In genomic region chr10:117294039-117294438, GRCh38 we compare ENCODE assay signal across 26 cellular contexts. TPM values are rescaled to one million over a fixed set of nuclear protein-coding genes. Genes with fewer than 3 reads are reported as not detected.
DNase-seq lines count a peak whose midpoint lies in the region; ATAC-seq, FAIRE-seq and TF ChIP-seq lines count a peak whose summit lies in the region.
"Had no signal": no experiment of that assay in that cellular context is flagged by ENCODE, and none has a peak within 500 bp of the region (broad histone marks: within the 10 kb centered on the region; RNA-seq: fewer than 3 reads in every experiment).

No MANE protein-coding gene starts in this region.

- no peaks in the 10 kb centered on the region for H3K9me3 ChIP-seq in K562 (replicated peaks; ENCODE audit: control insufficient read depth, insufficient read depth, low read depth, low read length)
- no peaks in the 10 kb centered on the region for H3K9me3 ChIP-seq in neutrophil
- H3K9me3 ChIP-seq: BE2C had no signal

- BruUV-seq in K562 (replicated peaks; lab: Mats Ljungman, UMichigan), result no TSS peak

- no peak for ATAC-seq in activated T-cell treated with anti-CD3 and anti-CD28 coated beads, Interleukin-2, amount 50 U/mL, for 72 hours (replicated peaks in 1 of 2)
- no peak for ATAC-seq in K562

- no peak for TF ChIP-seq RAD21 in K562 (CRISPR knock-in tag; conservative IDR thresholded peaks at IDR 0.05 in 1 of 2, IDR thresholded peaks at IDR 0.05 in 1 of 2)

- H3K27me3 ChIP-seq in K562 (ENCODE audit: control insufficient read depth in 2 of 2, insufficient read depth in 2 of 2, low read length in 2 of 2), result no peaks in the 10 kb centered on the region
- H3K27me3 ChIP-seq in neutrophil, result no peaks in the 10 kb centered on the region
- H3K27me3 ChIP-seq: BE2C, BLaER1 had no signal

- H3K4me3 ChIP-seq in K562 (no peak overlapping the region), neutrophil (ENCODE audit: low read depth in 1 of 2, low read length in 1 of 2) (no peak overlapping the region)
- H3K4me3 ChIP-seq: BLaER1 had no signal

- no peaks in the 10 kb centered on the region for H3K27me3 Mint-ChIP-seq in activated T-cell treated with anti-CD3 and anti-CD28 coated beads, Interleukin-2, amount 50 U/mL, for 72 hours (ENCODE audit: low read depth)
- H3K27me3 Mint-ChIP-seq: CD4-positive, alpha-beta memory T cell; CD4-positive, CD25-positive, alpha-beta regulatory T cell; CD8-positive, alpha-beta memory T cell had no signal

- H3K9ac ChIP-seq in K562 (ENCODE audit: insufficient read depth in 1 of 2, low read depth in 2 of 2, low read length in 2 of 2), result no peak overlapping the region
- H3K9ac ChIP-seq: BLaER1 had no signal

- no peak for TF ChIP-seq CTCF in K562 (IDR thresholded peaks at IDR 0.05 in 2 of 3, conservative IDR thresholded peaks at IDR 0.05 in 1 of 3; ENCODE audit: insufficient read depth in 2 of 3, low read depth in 1 of 3, low read length in 3 of 3)
- no peak for TF ChIP-seq CTCF in neutrophil (IDR thresholded peaks at IDR 0.05)

- H3K27ac Mint-ChIP-seq in activated T-cell treated with anti-CD3 and anti-CD28 coated beads, Interleukin-2, amount 50 U/mL, for 72 hours, result peak overlapping the region; percentile 83
- H3K27ac Mint-ChIP-seq: CD4-positive, CD25-positive, alpha-beta regulatory T cell had no signal

- TF ChIP-seq POLR2A in K562 (conservative IDR thresholded peaks at IDR 0.05), result no peak

- H3K27ac ChIP-seq in K562 (ENCODE audit: extremely low read depth, low read depth, low read length) (no peak overlapping the region), neutrophil (peak overlapping the region; percentile 44)
- H3K27ac ChIP-seq: 22Rv1, BLaER1 had no signal

- no peak overlapping the region for H2AFZ ChIP-seq in K562 (ENCODE audit: low read depth, low read length)

- intact Hi-C loops in K562 (cut with micrococcal nuclease), result no loop called here

- FAIRE-seq in K562 (lab: Jason Lieb, UNC), result no peak

- CTCF ChIA-PET in K562 (lab: Yijun Ruan, JAX; ENCODE audit: low intra/inter-chr PET ratio), result no interaction called here

- DNase-seq in activated T-cell treated with anti-CD3 and anti-CD28 coated beads, Interleukin-2, amount 50 U/mL, for 72 hours, result no peak
- no peak for DNase-seq in activated T-cell treated with anti-CD3 and anti-CD28 coated beads, Interleukin-2, amount 50 U/mL, for 1 hour
- DNase-seq in K562 (ENCODE audit: extremely low read depth in 1 of 4, low spot score in 3 of 4) (no peak), NCI-H2196 treated with DMSO at 0.1 percent for 48 hours (lab: John Stamatoyannopoulos, UW; ENCODE audit: unreplicated experiment) (no peak)
- DNase-seq in activated CD4-positive, CD25-positive, alpha-beta regulatory T cell treated with anti-CD3 and anti-CD28 coated beads, Interleukin-2, amount 50 U/mL, for 72 hours, result no peak
- DNase-seq: ACHN; BE2C; C1 segment of cervical spinal cord; CD4-positive, alpha-beta memory T cell; CD4-positive, CD25-positive, alpha-beta regulatory T cell; CD8-positive, alpha-beta memory T cell; COR-L47; DMS 273 treated with DMSO at 0.1 percent for 48 hours; DMS153; DMS53; DMS79; DND-41; EL; GF-D8 had no signal

- peaks cover 0 to 3% of the 10 kb centered on the region in 2 donors for H3K9me3 Mint-ChIP-seq in activated T-cell treated with anti-CD3 and anti-CD28 coated beads, Interleukin-2, amount 50 U/mL, for 72 hours

- no peaks in the 10 kb centered on the region for H3K4me1 Mint-ChIP-seq in activated T-cell treated with anti-CD3 and anti-CD28 coated beads, Interleukin-2, amount 50 U/mL, for 72 hours (ENCODE audit: low read depth)

- POLR2A ChIA-PET in K562 (lab: Yijun Ruan, JAX), result no interaction called here

- no peak overlapping the region for H3K4me3 Mint-ChIP-seq in activated T-cell treated with anti-CD3 and anti-CD28 coated beads, Interleukin-2, amount 50 U/mL, for 72 hours
- H3K4me3 Mint-ChIP-seq: CD14-positive monocyte; CD4-positive, alpha-beta memory T cell; CD4-positive, CD25-positive, alpha-beta regulatory T cell; CD8-positive, alpha-beta memory T cell had no signal

- peaks cover 78% of the 10 kb centered on the region for H3K79me2 ChIP-seq in K562 (ENCODE audit: control insufficient read depth, insufficient read depth, low read length)

- no peaks in the 10 kb centered on the region for H3K9me1 ChIP-seq in K562 (ENCODE audit: control insufficient read depth, insufficient read depth, low read length)

- in situ Hi-C loops in K562 (cut with MboI), result no loop called here

- H3K36me3 ChIP-seq in K562 (ENCODE audit: control insufficient read depth, insufficient read depth, low read length) (peaks cover 17% of the 10 kb centered on the region; the same call in 2 of the 3 replicates), neutrophil (peaks cover 14% of the 10 kb centered on the region)
- H3K36me3 ChIP-seq: BE2C had no signal

- H3K4me2 ChIP-seq in K562 (ENCODE audit: insufficient read depth, low read length), result no peak overlapping the region
- H3K4me2 ChIP-seq: BLaER1 had no signal

- TF ChIP-seq EP300 in K562 (IDR thresholded peaks at IDR 0.05; ENCODE audit: low read length), result no peak

- peaks cover 0 to 6% of the 10 kb centered on the region in 2 donors for H3K36me3 Mint-ChIP-seq in activated T-cell treated with anti-CD3 and anti-CD28 coated beads, Interleukin-2, amount 50 U/mL, for 72 hours (ENCODE audit: insufficient read depth in 2 of 2)

- H3K4me1 ChIP-seq in K562 (replicated peaks in 1 of 2; ENCODE audit: control insufficient read depth in 2 of 2, insufficient read depth in 2 of 2, low read length in 2 of 2) (no peaks in the 10 kb centered on the region), neutrophil (ENCODE audit: control insufficient read depth in 1 of 2, insufficient read depth in 1 of 2, low read depth in 1 of 2, low read length in 1 of 2) (peaks cover 5 to 29% of the 10 kb centered on the region in 2 experiments)
- H3K4me1 ChIP-seq: BE2C, BLaER1 had no signal

- H4K20me1 ChIP-seq in K562 (replicated peaks; ENCODE audit: control insufficient read depth, insufficient read depth, low read length), result no peaks in the 10 kb centered on the region; the same call in 1 of the 2 replicates

TF ChIP-seq in K562, 482 proteins besides CTCF, POLR2A, EP300 and RAD21:
- peak; percentile 61; the same call in 1 of the 2 replicates for TF ChIP-seq C11orf30 (IDR thresholded peaks at IDR 0.05; ENCODE audit: low read depth)
- peak; percentile 79 for TF ChIP-seq ZNF316 (IDR thresholded peaks at IDR 0.05)
- no peak for TF ChIP-seq HES1 (IDR thresholded peaks at IDR 0.05; ENCODE audit: low read depth)
- no peak for TF ChIP-seq ZNF124 (CRISPR knock-in tag; IDR thresholded peaks at IDR 0.05)

RNA-seq across cellular contexts. Expression of gene SLC18A2, which starts 53.1 kb away (rescaled TPM):
- under 1 TPM in 1 of 2 donors, not detected in 1; 0.12 TPM for total RNA-seq in activated T-cell treated with anti-CD3 and anti-CD28 coated beads, Interleukin-2, amount 50 U/mL, for 72 hours
- total RNA-seq in K562 (2011; cell fraction: chromatin; rRNA removed; ENCODE audit: low replicate concordance), result not detected in 2 replicates
- total RNA-seq in K562 (2011; cell fraction: nucleolus; rRNA removed), result not detected in 2 replicates
- not detected in 2 replicates for total RNA-seq in K562 (2011; cell fraction: nucleoplasm; rRNA removed)
- total RNA-seq in K562 (2014; rRNA removed), result 0.05 and 0.37 TPM in 2 replicates
- total RNA-seq in K562 (2014; rRNA removed; fragmentation: Illumina TruSeq; extraction: Trizol), result 0.40 and 0.45 TPM in 2 replicates
- 0.87 and 1.1 TPM in 2 replicates for total RNA-seq in K562 (2015; rRNA removed; fragmentation: Illumina TruSeq; extraction: Trizol)
- total RNA-seq in K562 (2021), result 0.40 and 0.45 TPM in 2 replicates
- polyA plus RNA-seq in K562 (2011; rRNA removed), result 0.03 and 0.07 TPM in 2 replicates
- 0.01 TPM in 1 of 2 replicates, not detected in the other for polyA plus RNA-seq in K562 (2011; cell fraction: cytosol; rRNA removed)
- polyA plus RNA-seq in K562 (2011; cell fraction: nucleus; rRNA removed), result 0.03 and 0.04 TPM in 2 replicates
- 3.2 and 3.7 TPM in 2 replicates for polyA plus RNA-seq in K562 (2012)
- polyA plus RNA-seq in K562 (2014; fragmentation: Illumina TruSeq; extraction: Trizol), result 0.22 and 0.49 TPM in 2 replicates
- 1 to 10 TPM; 3.8 to 5.4 TPM for polyA plus RNA-seq in K562 (2014; fragmentation: Nextera tagmentation; extraction: Ambion mirVana)
- 0.05 and 0.25 TPM in 2 replicates for polyA plus RNA-seq in K562 (2014; rRNA removed)
- polyA minus RNA-seq in K562 (2011; rRNA and poly(A)+ RNA removed), result 0.03 and 0.07 TPM in 2 replicates
- not detected in 2 replicates for polyA minus RNA-seq in K562 (2011; cell fraction: cytosol; rRNA and poly(A)+ RNA removed)
- polyA minus RNA-seq in K562 (2011; cell fraction: nucleus; rRNA and poly(A)+ RNA removed), result 0.11 TPM in 1 of 2 replicates, not detected in the other
- total RNA-seq: A172, Daoy, G401 had no signal
